ENCODE assay signal across 17 cellular contexts in genomic region chr4:15870921-15871664, GRCh38.
DNase-seq lines count a peak whose midpoint lies in the region; TF ChIP-seq lines count a peak whose summit lies in the region.
"Had no signal": no experiment of that assay in that cellular context is flagged by ENCODE, and none has a peak within 500 bp of the region (broad histone marks: within the 10 kb centered on the region; RNA-seq: fewer than 3 reads in every experiment).

No MANE protein-coding gene starts in this region.

- CTCF ChIA-PET in Caco-2 (lab: Charles Lee) = no interaction called here

- no peak overlapping the region for H3K27ac Mint-ChIP-seq in Caco-2 (ENCODE audit: unreplicated experiment)
- H3K27ac Mint-ChIP-seq: B cell; CD8-positive, alpha-beta T cell; HFFc6 had no signal

- peak overlapping the region; percentile 53 for H3K9ac ChIP-seq in adipocyte (ENCODE audit: low read length)
- no peak overlapping the region for H3K9ac ChIP-seq in skeletal muscle tissue (ENCODE audit: low read depth in 1 of 3, low read length in 3 of 3)
- H3K9ac ChIP-seq: BLaER1 treated with 17β-estradiol and CSF1 and Interleukin-3, amounts not matched to agents 10 nM and 100 nM; GM23248 had no signal

- TF ChIP-seq EP300 in esophagus muscularis mucosa (IDR thresholded peaks at IDR 0.05) (no peak), tibial nerve (IDR thresholded peaks at IDR 0.05) (no peak)

- H3K27ac ChIP-seq in esophagus muscularis mucosa (replicated peaks in 1 of 4) (peak overlapping the region; percentile 11 to 65 (median 16)), skeletal muscle tissue (ENCODE audit: low read depth, low read length) (peak overlapping the region; percentile 38), tibial nerve (peak overlapping the region in 2 of 4 donors; percentile 43 to 79)
- H3K27ac ChIP-seq: BLaER1 treated with 17β-estradiol and CSF1 and Interleukin-3, amounts not matched to agents 10 nM and 100 nM; GM23248; HL-60 had no signal

- no TSS peak for BruUV-seq in Caco-2 (replicated peaks; lab: Mats Ljungman, UMichigan)

- H3K4me1 Mint-ChIP-seq in Caco-2 (ENCODE audit: low read depth, unreplicated experiment) = no peaks in the 10 kb centered on the region
- H3K4me1 Mint-ChIP-seq: B cell had no signal

- TF ChIP-seq CTCF in esophagus muscularis mucosa (IDR thresholded peaks at IDR 0.05) (no peak), tibial nerve (IDR thresholded peaks at IDR 0.05) (no peak), Caco-2 (IDR thresholded peaks at IDR 0.05; ENCODE audit: insufficient read depth in 1 of 2, low read depth in 1 of 2, low read length in 1 of 2, severe bottlenecking in 1 of 2, unreplicated experiment in 1 of 2) (no peak)

- H3K4me3 ChIP-seq in adipocyte (ENCODE audit: low read length) (no peak overlapping the region), esophagus muscularis mucosa (no peak overlapping the region), skeletal muscle tissue (ENCODE audit: low read length in 3 of 3) (peak overlapping the region in 1 of 3 donors; percentile 17), tibial nerve (no peak overlapping the region), Caco-2 (ENCODE audit: low read depth, low read length) (no peak overlapping the region)
- H3K4me3 ChIP-seq: BLaER1 treated with 17β-estradiol and CSF1 and Interleukin-3, amounts not matched to agents 10 nM and 100 nM; GM12878; GM23248 had no signal

- H3K4me3 Mint-ChIP-seq in Caco-2 (ENCODE audit: unreplicated experiment) = no peak overlapping the region
- H3K4me3 Mint-ChIP-seq: B cell; CD8-positive, alpha-beta T cell; HFFc6 had no signal

- no peaks in the 10 kb centered on the region for H3K9me3 ChIP-seq in adipocyte (ENCODE audit: control insufficient read depth, low read length)
- no peaks in the 10 kb centered on the region for H3K9me3 ChIP-seq in esophagus muscularis mucosa
- H3K9me3 ChIP-seq in skeletal muscle tissue (ENCODE audit: control insufficient read depth in 3 of 3, low read length in 3 of 3) = no peaks in the 10 kb centered on the region
- H3K9me3 ChIP-seq in tibial nerve = no peaks in the 10 kb centered on the region
- no peaks in the 10 kb centered on the region for H3K9me3 ChIP-seq in Caco-2

- H3K36me3 ChIP-seq in adipocyte (ENCODE audit: control insufficient read depth, insufficient read depth, low read length, severe bottlenecking) (no peaks in the 10 kb centered on the region), esophagus muscularis mucosa (no peaks in the 10 kb centered on the region), skeletal muscle tissue (ENCODE audit: control insufficient read depth in 3 of 3, insufficient read depth in 3 of 3, low read length in 3 of 3) (no peaks in the 10 kb centered on the region), tibial nerve (no peaks in the 10 kb centered on the region), Caco-2 (ENCODE audit: control insufficient read depth, insufficient read depth, low read length) (no peaks in the 10 kb centered on the region)
- H3K36me3 ChIP-seq: BLaER1 treated with 17β-estradiol and CSF1 and Interleukin-3, amounts not matched to agents 10 nM and 100 nM had no signal

- no peak for DNase-seq in adipocyte (ENCODE audit: low read depth)
- peak; percentile 34 for DNase-seq in esophagus muscularis mucosa (ENCODE audit: extremely low spot score)
- DNase-seq in tibial nerve (ENCODE audit: low spot score in 2 of 2) = no peak
- DNase-seq in SK-N-DZ (ENCODE audit: low spot score) = no peak
- DNase-seq in Caco-2 = no peak
- DNase-seq: CD8-positive, alpha-beta T cell; DMS 273 treated with DMSO at 0.1 percent for 48 hours; DMS53; DND-41; EL; GM23248; HFFc6 had no signal

- H3K9me3 Mint-ChIP-seq in Caco-2 (ENCODE audit: unreplicated experiment) = peaks cover 12% of the 10 kb centered on the region
- H3K9me3 Mint-ChIP-seq: CD8-positive, alpha-beta T cell; HFFc6 had no signal

- POLR2A ChIA-PET in Caco-2 (lab: Charles Lee) = no interaction called here

- H3K27me3 Mint-ChIP-seq in Caco-2 (ENCODE audit: insufficient read depth, unreplicated experiment) = peaks cover 13% of the 10 kb centered on the region
- H3K27me3 Mint-ChIP-seq: B cell had no signal

- no peaks in the 10 kb centered on the region for H3K36me3 Mint-ChIP-seq in Caco-2 (ENCODE audit: insufficient read depth, unreplicated experiment)
- H3K36me3 Mint-ChIP-seq: CD8-positive, alpha-beta T cell had no signal

- 78% methylated on average over 4 of the region's 4 CpGs for WGBS in esophagus muscularis mucosa
- 80 to 91% methylated on average over 4 of the region's 4 CpGs for WGBS in tibial nerve, 2 donors

- H3K4me1 ChIP-seq in adipocyte (ENCODE audit: control insufficient read depth, insufficient read depth, low read length) (peaks cover 70% of the 10 kb centered on the region), esophagus muscularis mucosa (peaks cover 0 to 62% (median 26%) of the 10 kb centered on the region in 4 donors), skeletal muscle tissue (ENCODE audit: control insufficient read depth in 3 of 3, insufficient read depth in 3 of 3, low read length in 3 of 3) (peaks cover 0 to 4% (median 0%) of the 10 kb centered on the region in 3 donors), tibial nerve (no peaks in the 10 kb centered on the region), Caco-2 (peaks cover 5% of the 10 kb centered on the region; the same call in 1 of the 2 replicates)
- H3K4me1 ChIP-seq: BLaER1 treated with 17β-estradiol and CSF1 and Interleukin-3, amounts not matched to agents 10 nM and 100 nM had no signal

- intact Hi-C loops in esophagus muscularis mucosa (cut with DNase I) (no loop called here), Caco-2 (cut with micrococcal nuclease; ENCODE audit: unreplicated experiment) (no loop called here)

- no peaks in the 10 kb centered on the region for H3K27me3 ChIP-seq in adipocyte (replicated peaks; ENCODE audit: control insufficient read depth, insufficient read depth, low read length)
- H3K27me3 ChIP-seq in esophagus muscularis mucosa = no peaks in the 10 kb centered on the region
- H3K27me3 ChIP-seq in skeletal muscle tissue (ENCODE audit: control insufficient read depth in 3 of 3, insufficient read depth in 3 of 3, low read length in 3 of 3) = no peaks in the 10 kb centered on the region
- no peaks in the 10 kb centered on the region for H3K27me3 ChIP-seq in tibial nerve
- no peaks in the 10 kb centered on the region for H3K27me3 ChIP-seq in Caco-2 (replicated peaks; ENCODE audit: control insufficient read depth, insufficient read depth, low read length)
- H3K27me3 ChIP-seq: BLaER1 treated with 17β-estradiol and CSF1 and Interleukin-3, amounts not matched to agents 10 nM and 100 nM had no signal

- TF ChIP-seq POLR2A in esophagus muscularis mucosa (IDR thresholded peaks at IDR 0.05; ENCODE audit: low read depth) (no peak), tibial nerve (IDR thresholded peaks at IDR 0.05) (no peak)
